ENCODE assay signal across 1 cellular context in genomic region chr6:42808492-42809483, GRCh38.
TF ChIP-seq lines count a peak whose summit lies in the region.

No MANE protein-coding gene starts in this region.

TF ChIP-seq in SK-N-SH treated with all-trans-retinoic acid at 6 μM for 48 hours, 23 proteins besides CTCF, POLR2A, EP300 and RAD21 (continued from another document):
- no peak for TF ChIP-seq PATZ1 (CRISPR knock-in tag; IDR thresholded peaks at IDR 0.05; ENCODE audit: borderline replicate concordance)
- TF ChIP-seq ZFP3 (CRISPR knock-in tag; IDR thresholded peaks at IDR 0.05) = no peak
- TF ChIP-seq CSRNP3 (CRISPR knock-in tag; IDR thresholded peaks at IDR 0.05) = no peak
- TF ChIP-seq ISL1 (CRISPR knock-in tag; IDR thresholded peaks at IDR 0.05) = no peak
- TF ChIP-seq ZNF8 (CRISPR knock-in tag; IDR thresholded peaks at IDR 0.05) = no peak
- TF ChIP-seq RARB (CRISPR knock-in tag; IDR thresholded peaks at IDR 0.05) = no peak
- TF ChIP-seq TOX (CRISPR knock-in tag; IDR thresholded peaks at IDR 0.05; ENCODE audit: borderline replicate concordance) = no peak
- no peak for TF ChIP-seq ZC3H10 (CRISPR knock-in tag; IDR thresholded peaks at IDR 0.05)
